ENCODE assay signal across 30 cellular contexts in genomic region chr7:33739286-33739685, GRCh38.
"Had no signal": no experiment of that assay in that cellular context is flagged by ENCODE, and none has a peak within 500 bp of the region (broad histone marks: within the 10 kb centered on the region; RNA-seq: fewer than 3 reads in every experiment).

No MANE protein-coding gene starts in this region.

- H3K27ac ChIP-seq: neural progenitor cell, ovary, parathyroid adenoma, psoas muscle, skin epidermis, spleen, stomach, suprapubic skin, testis, tibial artery, transverse colon, upper lobe of right lung, uterus had no signal

- H3K4me3 ChIP-seq: neural progenitor cell, ovary, psoas muscle, skin epidermis, smooth muscle cell, spleen, stomach, suprapubic skin, testis, tibial artery, transverse colon, upper lobe of right lung, uterus had no signal

- H3K27me3 ChIP-seq: neural progenitor cell, ovary, spleen, stomach, suprapubic skin, testis, tibial artery, transverse colon, upper lobe of right lung, uterus had no signal

- H3K27me3 Mint-ChIP-seq: naive thymus-derived CD8-positive, alpha-beta T cell; stimulated activated naive CD8-positive, alpha-beta T cell treated with anti-CD3 and anti-CD28 coated beads, Interleukin-15, Interleukin-2, amounts not matched to agents 100 ng/mL and 50 ng/mL, for 24 hours had no signal

- H3K9me3 Mint-ChIP-seq: neural progenitor cell had no signal

- H3K4me3 Mint-ChIP-seq: naive B cell; naive thymus-derived CD8-positive, alpha-beta T cell; neural progenitor cell; stimulated activated effector memory CD8-positive, alpha-beta T cell treated with anti-CD3 and anti-CD28 coated beads, Interleukin-12 subunit alpha, Interleukin-12 subunit beta, amount 100 ng/mL, for 72 hours; stimulated activated naive B cell treated with anti-CD40 and anti-IgM and Interleukin-4, amounts not matched to agents 10 μg/mL and 1 μg/mL and 100 μg/mL, for 72 hours; stimulated activated naive CD8-positive, alpha-beta T cell treated with anti-CD3 and anti-CD28 coated beads, Interleukin-15, Interleukin-2, amounts not matched to agents 100 ng/mL and 50 ng/mL, for 24 hours; type B pancreatic cell had no signal

- H3K27ac Mint-ChIP-seq: naive B cell; neural progenitor cell; progenitor cell of endocrine pancreas; stimulated activated effector memory CD8-positive, alpha-beta T cell treated with anti-CD3 and anti-CD28 coated beads, Interleukin-12 subunit alpha, Interleukin-12 subunit beta, amount 100 ng/mL, for 72 hours; stimulated activated naive B cell treated with anti-CD40 and anti-IgM and Interleukin-4, amounts not matched to agents 10 μg/mL and 1 μg/mL and 100 μg/mL, for 72 hours; stimulated activated naive CD8-positive, alpha-beta T cell treated with anti-CD3 and anti-CD28 coated beads, Interleukin-15, Interleukin-2, amounts not matched to agents 100 ng/mL and 50 ng/mL, for 24 hours; type B pancreatic cell had no signal

- ATAC-seq: naive thymus-derived CD8-positive, alpha-beta T cell; psoas muscle; right cardiac atrium; sciatic nerve; stimulated activated effector memory CD8-positive, alpha-beta T cell treated with anti-CD3 and anti-CD28 coated beads, Interleukin-12 subunit alpha, Interleukin-12 subunit beta, amount 100 ng/mL, for 72 hours; stimulated activated naive B cell treated with anti-CD40 and anti-IgM and Interleukin-4, amounts not matched to agents 10 μg/mL and 1 μg/mL and 100 μg/mL, for 72 hours; upper lobe of right lung had no signal

- H3K36me3 Mint-ChIP-seq: neural progenitor cell; stimulated activated effector memory CD8-positive, alpha-beta T cell treated with anti-CD3 and anti-CD28 coated beads, Interleukin-12 subunit alpha, Interleukin-12 subunit beta, amount 100 ng/mL, for 72 hours; stimulated activated naive B cell treated with anti-CD40 and anti-IgM and Interleukin-4, amounts not matched to agents 10 μg/mL and 1 μg/mL and 100 μg/mL, for 72 hours; type B pancreatic cell had no signal

- DNase-seq: naive B cell; naive thymus-derived CD8-positive, alpha-beta T cell; occipital lobe; ovary; posterior cingulate gyrus; psoas muscle; spleen; stimulated activated CD4-positive, alpha-beta T cell treated with anti-CD3 and anti-CD28 coated beads, Interleukin-12 subunit alpha, Interleukin-12 subunit beta, amount 100 ng/mL, for 4 hours; stimulated activated CD4-positive, alpha-beta T cell treated with anti-CD3 and anti-CD28 coated beads, Interleukin-2, amount 100 ng/mL, for 24 hours; stimulated activated CD4-positive, alpha-beta T cell treated with anti-CD3 and anti-CD28 coated beads, Interleukin-2, amount 100 ng/mL, for 48 hours; stimulated activated CD4-positive, alpha-beta T cell treated with anti-CD3 and anti-CD28 coated beads, Interleukin-4, amount 100 ng/mL, for 24 hours; stimulated activated naive B cell treated with anti-CD40 and anti-IgM and Interleukin-4, amounts not matched to agents 10 μg/mL and 1 μg/mL and 100 μg/mL, for 72 hours; stimulated activated naive CD4-positive, alpha-beta T cell treated with Interleukin-2 at 50 U/mL for 16 hours; stomach; testis; tibial artery; transverse colon; upper lobe of right lung; uterus had no signal

- H3K9me3 ChIP-seq: ovary, psoas muscle, stomach, suprapubic skin, testis, tibial artery, transverse colon, upper lobe of right lung, uterus had no signal

- H3K36me3 ChIP-seq: neural progenitor cell, ovary, spleen, stomach, suprapubic skin, tibial artery, transverse colon, upper lobe of right lung, uterus had no signal

- H3K4me1 Mint-ChIP-seq: naive B cell; neural progenitor cell; stimulated activated naive B cell treated with anti-CD40 and anti-IgM and Interleukin-4, amounts not matched to agents 10 μg/mL and 1 μg/mL and 100 μg/mL, for 72 hours had no signal
